8 cellular contexts compared by ENCODE assay signal in genomic region chr14:25444381-25444780, GRCh38.
"Had no signal": no experiment of that assay in that cellular context is flagged by ENCODE, and none has a peak within 500 bp of the region (broad histone marks: within the 10 kb centered on the region; RNA-seq: fewer than 3 reads in every experiment).

No MANE protein-coding gene starts in this region.

- H3K4me3 ChIP-seq: GM12878 had no signal

- FAIRE-seq: G401.6, GM12878, GM12891, GM12892, GM18507, GM19239 had no signal

- ATAC-seq: GM12878 had no signal

- DNase-seq: GDM1, GF-D8 had no signal
